In genomic region chr20:63449796-63450730, GRCh38 we compare ENCODE assay signal across 2 cellular contexts.
TF ChIP-seq lines count a peak whose summit lies in the region.

No MANE protein-coding gene starts in this region.

TF ChIP-seq in SK-N-SH, 30 proteins besides CTCF, POLR2A, EP300 and RAD21:
- TF ChIP-seq TAF1 (IDR thresholded peaks at IDR 0.05; ENCODE audit: borderline replicate concordance, low read depth, low read length) (no peak), EZH2phosphoT487 (IDR thresholded peaks at IDR 0.05; ENCODE audit: borderline replicate concordance, low read depth) (no peak)

TF ChIP-seq in H1, 55 proteins besides CTCF, POLR2A, EP300 and RAD21:
- TF ChIP-seq GABPA (IDR thresholded peaks at IDR 0.05; ENCODE audit: borderline replicate concordance, insufficient read depth, low read length) = 0 out of 2 replicates have a peak, but pooled peaks have one; percentile 5
- no peak for TF ChIP-seq KDM4A (IDR thresholded peaks at IDR 0.05; ENCODE audit: low read depth, low read length, severe bottlenecking)
- no peak for TF ChIP-seq SRF (IDR thresholded peaks at IDR 0.05; ENCODE audit: low read depth, low read length)
